In the genomic region with DNA sequence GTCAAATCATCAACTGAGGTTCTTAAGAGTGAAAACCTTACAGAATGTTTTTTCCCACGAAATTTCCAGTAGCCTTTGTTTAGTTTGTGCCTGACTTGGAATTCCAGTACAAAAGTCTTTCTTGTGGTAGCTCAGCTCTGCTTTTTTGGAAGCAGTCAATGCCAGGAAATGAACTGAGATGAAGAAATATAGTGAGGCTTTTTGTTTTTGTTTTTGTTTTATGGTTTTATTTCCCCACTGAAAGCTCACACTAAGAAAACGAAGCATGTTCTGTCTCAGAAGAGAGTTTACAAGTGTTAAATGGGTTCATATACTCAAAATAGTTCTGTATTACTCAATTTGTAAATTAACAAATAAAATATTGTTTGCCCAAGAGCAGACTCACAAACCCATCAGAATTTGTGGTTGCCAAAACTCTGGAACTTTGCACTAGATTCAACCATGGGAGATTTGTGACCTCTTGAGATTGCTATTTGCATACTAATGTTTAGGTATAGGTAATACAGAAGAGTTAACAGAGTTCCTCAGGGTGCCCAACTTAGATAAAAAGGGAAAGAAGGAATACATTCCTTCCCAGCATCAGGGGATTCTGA, we compare ENCODE assay signal across 32 cellular contexts.
DNase-seq lines count a peak whose midpoint lies in the region; ATAC-seq and TF ChIP-seq lines count a peak whose summit lies in the region.
"Had no signal": no experiment of that assay in that cellular context is flagged by ENCODE, and none has a peak within 500 bp of the region (broad histone marks: within the 10 kb centered on the region; RNA-seq: fewer than 3 reads in every experiment).

No MANE protein-coding gene starts in this region.

- ATAC-seq in gastrocnemius medialis (peak; percentile 33 to 61), HG03565 (IDR thresholded peaks at IDR 0.05; ENCODE audit: unreplicated experiment) (no peak)
- no peak for ATAC-seq in activated CD4-positive, alpha-beta T cell treated with anti-CD3 and anti-CD28 coated beads for 36 hours
- ATAC-seq: activated CD8-positive, alpha-beta T cell treated with anti-CD3 and anti-CD28 coated beads for 36 hours; left colon had no signal

- WGBS in H9 (ENCODE audit: extremely low coverage, insufficient read length, low lambda C conversion rate), result no CpG with 5 or more reads among the region's 2 CpGs

- DNase-seq in GM04503 (ENCODE audit: low read depth) (peak; percentile 24), astrocyte of the spinal cord (ENCODE audit: low read depth, low spot score) (peak; percentile 35), fibroblast of mammary gland (ENCODE audit: low read depth) (peak; percentile 1), gastrocnemius medialis (no peak), H9 (no peak), DMS153 treated with DMSO at 0.1 percent for 48 hours (lab: John Stamatoyannopoulos, UW; ENCODE audit: unreplicated experiment) (no peak)
- DNase-seq in activated CD4-positive, alpha-beta T cell treated with anti-CD3 and anti-CD28 coated beads for 36 hours, result no peak
- DNase-seq: activated CD8-positive, alpha-beta memory T cell treated with anti-CD3 and anti-CD28 coated beads, Interleukin-2, amount 50 U/mL, for 48 hours; activated CD8-positive, alpha-beta T cell treated with anti-CD3 and anti-CD28 coated beads for 36 hours; activated naive CD4-positive, alpha-beta T cell treated with Interleukin-2 at 50 U/mL for 16 hours; BE2C; effector CD4-positive, alpha-beta T cell; erythroblast; H7; immature natural killer cell; left colon; mesendoderm; NCI-H1417 treated with DMSO at 0.1 percent for 48 hours; NCI-H2081; NCI-H2227 treated with DMSO at 0.1 percent for 48 hours; NCI-H69; retina; Right ventricle myocardium superior; small intestine; stimulated activated CD4-positive, alpha-beta T cell treated with anti-CD3 and anti-CD28 coated beads, Interleukin-2, amount 100 ng/mL, for 24 hours; stimulated activated CD8-positive, alpha-beta memory T cell treated with anti-CD3 and anti-CD28 coated beads, Interleukin-4, amount 100 ng/mL, for 48 hours; uterus had no signal

- H3K4me1 ChIP-seq in gastrocnemius medialis, result no peaks in the 10 kb centered on the region
- H3K4me1 ChIP-seq in H9 (ENCODE audit: insufficient read depth, low read length), result no peaks in the 10 kb centered on the region
- H3K4me1 ChIP-seq: BE2C, parathyroid adenoma, uterus had no signal

- H3K4me3 ChIP-seq in astrocyte of the spinal cord (ENCODE audit: low read depth, low read length), result no peak overlapping the region
- H3K4me3 ChIP-seq in fibroblast of mammary gland (ENCODE audit: control insufficient read depth, low read depth, low read length), result no peak overlapping the region
- H3K4me3 ChIP-seq in gastrocnemius medialis, result no peak overlapping the region
- H3K4me3 ChIP-seq: uterus had no signal

- H4K5ac ChIP-seq in H9 (ENCODE audit: insufficient read length, low read depth, low read length), result no peak overlapping the region

- H3K9me3 ChIP-seq in gastrocnemius medialis (no peaks in the 10 kb centered on the region), H9 (ENCODE audit: control insufficient read depth, low read depth, low read length) (no peaks in the 10 kb centered on the region)
- H3K9me3 ChIP-seq: BE2C, uterus had no signal

- H3K4me2 ChIP-seq in H9 (ENCODE audit: insufficient read depth, insufficient read length, low read length), result no peak overlapping the region

- peaks cover 0 to 2% of the 10 kb centered on the region in 2 experiments; a peak in 1 of 5 replicates for H3K9me3 Mint-ChIP-seq in H9
- peaks cover 8% of the 10 kb centered on the region for H3K9me3 Mint-ChIP-seq in activated CD4-positive, alpha-beta T cell treated with anti-CD3 and anti-CD28 coated beads for 36 hours (ENCODE audit: low read depth)
- H3K9me3 Mint-ChIP-seq: activated T-helper 1 cell treated with anti-CD3 and anti-CD28 coated beads, Interleukin-12 subunit alpha, Interleukin-12 subunit beta, Interleukin-2, Interleukin-4 antibody, amounts not matched to agents 30 ng/mL and 10 ng/mL and 1 ng/mL, durations not matched to agents 14 hours and 24 hours and 36 hours had no signal

- H3K27me3 ChIP-seq in gastrocnemius medialis, result no peaks in the 10 kb centered on the region
- H3K27me3 ChIP-seq in H9 (ENCODE audit: insufficient read depth, low read length), result no peaks in the 10 kb centered on the region
- H3K27me3 ChIP-seq: BE2C, uterus had no signal

- no peak overlapping the region for H4K8ac ChIP-seq in H9 (replicated peaks; ENCODE audit: insufficient read length, low read depth, low read length)

- H3K36me3 ChIP-seq in gastrocnemius medialis, result no peaks in the 10 kb centered on the region
- H3K36me3 ChIP-seq: BE2C, uterus had no signal

- no peaks in the 10 kb centered on the region for H3K27me3 Mint-ChIP-seq in H9 (ENCODE audit: low read depth)
- H3K27me3 Mint-ChIP-seq in activated CD4-positive, alpha-beta T cell treated with anti-CD3 and anti-CD28 coated beads for 36 hours, result no peaks in the 10 kb centered on the region
- H3K27me3 Mint-ChIP-seq: activated CD8-positive, alpha-beta T cell treated with anti-CD3 and anti-CD28 coated beads for 36 hours; stimulated activated naive CD8-positive, alpha-beta T cell treated with anti-CD3 and anti-CD28 coated beads, Interleukin-15, Interleukin-2, amounts not matched to agents 100 ng/mL and 50 ng/mL, for 24 hours had no signal

- H2AK5ac ChIP-seq in H9 (ENCODE audit: insufficient read length, low read length), result no peak overlapping the region

- no peaks in the 10 kb centered on the region for H3K79me2 ChIP-seq in H9 (ENCODE audit: insufficient read depth, low read length)
- H3K79me2 ChIP-seq: parathyroid adenoma had no signal

- no peak for TF ChIP-seq POLR2A in gastrocnemius medialis (IDR thresholded peaks at IDR 0.05)

- no peak overlapping the region for H3K18ac ChIP-seq in H9 (ENCODE audit: insufficient read length, low read depth, low read length)

- POLR2A ChIA-PET in activated CD4-positive, alpha-beta T cell treated with anti-CD3 and anti-CD28 coated beads for 36 hours (lab: Charles Lee), result no interaction called here

- peaks cover under 1% of the 10 kb centered on the region in 2 experiments; a peak in 1 of 4 replicates for H3K4me1 Mint-ChIP-seq in H9
- no peaks in the 10 kb centered on the region for H3K4me1 Mint-ChIP-seq in activated CD4-positive, alpha-beta T cell treated with anti-CD3 and anti-CD28 coated beads for 36 hours
- H3K4me1 Mint-ChIP-seq: immature natural killer cell, neural crest cell had no signal

- CTCF ChIA-PET in activated CD4-positive, alpha-beta T cell treated with anti-CD3 and anti-CD28 coated beads for 36 hours (lab: Charles Lee), result no interaction called here

- peak overlapping the region in 2 of 4 donors; percentile 11 to 41 for H3K27ac ChIP-seq in gastrocnemius medialis
- no peak overlapping the region for H3K27ac ChIP-seq in H9 (ENCODE audit: insufficient read length, low read depth, low read length)
- H3K27ac ChIP-seq: parathyroid adenoma, uterus had no signal

- no peak overlapping the region for H2BK120ac ChIP-seq in H9 (ENCODE audit: low read depth, low read length, poor library complexity, severe bottlenecking)

- no peak overlapping the region for H3K14ac ChIP-seq in H9 (ENCODE audit: insufficient read depth, low read length)

- H3K9ac ChIP-seq in H9 (ENCODE audit: extremely low read depth, insufficient read length, low read length), result no peak overlapping the region
- H3K9ac ChIP-seq: parathyroid adenoma had no signal

- no peak overlapping the region for H2BK5ac ChIP-seq in H9 (ENCODE audit: insufficient read length, low read length)

- intact Hi-C loops in gastrocnemius medialis (cut with DNase I; ENCODE audit: low total_unique reads), result no loop called here
- intact Hi-C loops in activated CD4-positive, alpha-beta T cell treated with anti-CD3 and anti-CD28 coated beads for 36 hours (cut with DNase I, micrococcal nuclease), result no loop called here

- H3K4ac ChIP-seq in H9 (ENCODE audit: low read depth, low read length), result no peak overlapping the region

- H3T11ph ChIP-seq in H9 (ENCODE audit: low read length), result no peak overlapping the region

- H3K4me3 Mint-ChIP-seq in H9, result no peak overlapping the region
- H3K4me3 Mint-ChIP-seq in activated CD4-positive, alpha-beta T cell treated with anti-CD3 and anti-CD28 coated beads for 36 hours, result no peak overlapping the region
- H3K4me3 Mint-ChIP-seq: activated CD8-positive, alpha-beta T cell treated with anti-CD3 and anti-CD28 coated beads for 36 hours; activated T-helper 1 cell treated with anti-CD3 and anti-CD28 coated beads, Interleukin-12 subunit alpha, Interleukin-12 subunit beta, Interleukin-2, Interleukin-4 antibody, amounts not matched to agents 30 ng/mL and 10 ng/mL and 1 ng/mL, durations not matched to agents 14 hours and 24 hours and 36 hours; immature natural killer cell; neural crest cell; stimulated activated naive CD8-positive, alpha-beta T cell treated with anti-CD3 and anti-CD28 coated beads, Interleukin-15, Interleukin-2, amounts not matched to agents 100 ng/mL and 50 ng/mL, for 24 hours had no signal

- no peaks in the 10 kb centered on the region for H4K20me1 ChIP-seq in H9 (ENCODE audit: control insufficient read depth, insufficient read depth, insufficient read length)

- no peak overlapping the region for H2BK15ac ChIP-seq in H9 (ENCODE audit: low read depth, low read length)

- H3K36me3 Mint-ChIP-seq in H9 (ENCODE audit: insufficient read depth in 1 of 3, low read depth in 3 of 3), result 0 out of 7 replicates have a peak, but pooled peaks cover 0 to under 1% (median 0%) of the 10 kb centered on the region in 3 experiments
- H3K36me3 Mint-ChIP-seq in activated CD4-positive, alpha-beta T cell treated with anti-CD3 and anti-CD28 coated beads for 36 hours (ENCODE audit: low read depth), result no peaks in the 10 kb centered on the region
- H3K36me3 Mint-ChIP-seq: immature natural killer cell had no signal

- no peaks in the 10 kb centered on the region for H3K23me2 ChIP-seq in H9 (ENCODE audit: insufficient read length, low read depth, low read length, poor library complexity, severe bottlenecking)

- no peak overlapping the region for H3K23ac ChIP-seq in H9 (ENCODE audit: insufficient read length, low read depth, low read length)

- no peak overlapping the region for H3K56ac ChIP-seq in H9 (ENCODE audit: insufficient read length, low read depth, low read length)

- H3K79me1 ChIP-seq in H9 (ENCODE audit: insufficient read depth, low read depth, low read length, poor library complexity, severe bottlenecking), result no peaks in the 10 kb centered on the region

- no peak overlapping the region for H4K91ac ChIP-seq in H9 (ENCODE audit: insufficient read length, low read depth, low read length)

- no peak overlapping the region for H2BK12ac ChIP-seq in H9 (ENCODE audit: insufficient read length, low read depth, low read length)

- H3K27ac Mint-ChIP-seq in H9, result no peak overlapping the region
- H3K27ac Mint-ChIP-seq in activated CD4-positive, alpha-beta T cell treated with anti-CD3 and anti-CD28 coated beads for 36 hours, result no peak overlapping the region
- H3K27ac Mint-ChIP-seq: activated CD8-positive, alpha-beta T cell treated with anti-CD3 and anti-CD28 coated beads for 36 hours; activated T-helper 1 cell treated with anti-CD3 and anti-CD28 coated beads, Interleukin-12 subunit alpha, Interleukin-12 subunit beta, Interleukin-2, Interleukin-4 antibody, amounts not matched to agents 30 ng/mL and 10 ng/mL and 1 ng/mL, durations not matched to agents 14 hours and 24 hours and 36 hours; immature natural killer cell; stimulated activated naive CD8-positive, alpha-beta T cell treated with anti-CD3 and anti-CD28 coated beads, Interleukin-15, Interleukin-2, amounts not matched to agents 100 ng/mL and 50 ng/mL, for 24 hours had no signal

- TF ChIP-seq CTCF in astrocyte of the spinal cord (IDR thresholded peaks at IDR 0.05; ENCODE audit: low read depth, low read length) (no peak), fibroblast of mammary gland (conservative IDR thresholded peaks at IDR 0.05; ENCODE audit: control insufficient read depth, insufficient read depth, low read depth, low read length) (no peak), gastrocnemius medialis (IDR thresholded peaks at IDR 0.05 in 4 of 5, conservative IDR thresholded peaks at IDR 0.05 in 1 of 5) (no peak), H9 (conservative IDR thresholded peaks at IDR 0.05) (no peak)

- H2AFZ ChIP-seq in H9 (ENCODE audit: low read length), result no peak overlapping the region
- H2AFZ ChIP-seq: parathyroid adenoma had no signal

- in situ Hi-C loops in astrocyte of the spinal cord (cut with HindIII; ENCODE audit: low sequenced_read_pairs) (no loop called here), gastrocnemius medialis (cut with MboI; ENCODE audit: low sequenced_read_pairs in 4 of 4) (no loop called here)

- H2BK20ac ChIP-seq in H9 (ENCODE audit: low read depth, low read length, poor library complexity, severe bottlenecking), result no peak overlapping the region

Comparison
In these comparisons a context has a peak if more than half of its experiments do, and no peak if none do; other contexts are left out.
1. DNase-seq: peak in GM04503 (single experiment), astrocyte of the spinal cord (single experiment) and fibroblast of mammary gland (single experiment); none in gastrocnemius medialis (0 of 2), H9 (single experiment), DMS153 treated with DMSO at 0.1 percent for 48 hours (single experiment) and activated CD4-positive, alpha-beta T cell treated with anti-CD3 and anti-CD28 coated beads for 36 hours (single experiment).
2. ATAC-seq: peak in gastrocnemius medialis (2 of 2); none in HG03565 (single experiment) and activated CD4-positive, alpha-beta T cell treated with anti-CD3 and anti-CD28 coated beads for 36 hours (single experiment).